11 cellular contexts compared by ENCODE assay signal in genomic region chr6:156167289-156168076, GRCh38.
DNase-seq lines count a peak whose midpoint lies in the region; ATAC-seq and TF ChIP-seq lines count a peak whose summit lies in the region.
"Had no signal": no experiment of that assay in that cellular context is flagged by ENCODE, and none has a peak within 500 bp of the region (broad histone marks: within the 10 kb centered on the region; RNA-seq: fewer than 3 reads in every experiment).

No MANE protein-coding gene starts in this region.

- peak overlapping the region; percentile 50 for H3K14ac ChIP-seq in IMR-90 (replicated peaks; ENCODE audit: low read depth, low read length)

- H3K4me3 ChIP-seq in IMR-90 (ENCODE audit: insufficient read depth, low read depth, low read length) (peak overlapping the region; percentile 35), skin epidermis (peak overlapping the region in 1 of 7 experiments; percentile 4)
- H3K4me3 ChIP-seq: cardiac muscle cell, GM23248 had no signal

- 10% methylated on average over 4 of the region's 11 CpGs; no CpG with 5 or more reads in 1 of the 2 experiments for WGBS in IMR-90 (ENCODE audit: extremely low coverage in 2 of 2, insufficient read length in 1 of 2), 2 experiments

- H3K27ac Mint-ChIP-seq in activated T-helper 17 cell treated with anti-CD3 and anti-CD28 coated beads, Interleukin-2, amount 50 U/mL, for 72 hours, result peak overlapping the region; percentile 88

- peak overlapping the region; percentile 73 for H3K4ac ChIP-seq in IMR-90 (ENCODE audit: low read depth, low read length)

- H3K27me3 ChIP-seq in IMR-90 (ENCODE audit: control insufficient read depth, insufficient read depth, low read length), result no peaks in the 10 kb centered on the region
- H3K27me3 ChIP-seq: cardiac muscle cell had no signal

- CTCF ChIA-PET in IMR-90 (lab: Yijun Ruan, JAX), result interaction anchor here (0.5 kb wide), 1 partner anchor 411 kb away, joined by 3 read pairs; no protein-coding TSS in a partner anchor

- TF ChIP-seq POLR2A in IMR-90 (IDR thresholded peaks at IDR 0.05; ENCODE audit: low read depth, low read length), result no peak

- H3K4me1 ChIP-seq in IMR-90 (ENCODE audit: control insufficient read depth, insufficient read depth, low read length), result peaks cover 3% of the 10 kb centered on the region

- peaks cover 5% of the 10 kb centered on the region; the same call in 1 of the 2 replicates for H3K9me1 ChIP-seq in IMR-90 (ENCODE audit: insufficient read depth, low read length)

- no peaks in the 10 kb centered on the region for H3K9me3 ChIP-seq in IMR-90 (ENCODE audit: control insufficient read depth, insufficient read depth, low read length)
- H3K9me3 ChIP-seq: SK-N-SH had no signal

- ATAC-seq in IMR-90 (ENCODE audit: low read depth) (peak; percentile 97), Right ventricle myocardium superior (ENCODE audit: poor library complexity) (peak; percentile 60), GM21786 (IDR thresholded peaks at IDR 0.05; ENCODE audit: unreplicated experiment) (no peak)
- ATAC-seq in activated T-helper 17 cell treated with anti-CD3 and anti-CD28 coated beads, Interleukin-2, amount 50 U/mL, for 72 hours (replicated peaks), result peak; percentile 51

- no peaks in the 10 kb centered on the region for H3K27me3 Mint-ChIP-seq in activated T-helper 17 cell treated with anti-CD3 and anti-CD28 coated beads, Interleukin-2, amount 50 U/mL, for 72 hours

- H3K56ac ChIP-seq in IMR-90 (ENCODE audit: extremely low read depth, insufficient read depth, low read length), result peak overlapping the region; percentile 36; the same call in 1 of the 2 replicates

- no peaks in the 10 kb centered on the region for H3K36me3 ChIP-seq in IMR-90 (ENCODE audit: control insufficient read depth, insufficient read depth, low read length)
- H3K36me3 ChIP-seq: cardiac muscle cell had no signal

- H2BK5ac ChIP-seq in IMR-90 (ENCODE audit: low read depth, low read length, poor library complexity, severe bottlenecking), result peak overlapping the region; percentile 21

- TF ChIP-seq RAD21 in IMR-90 (IDR thresholded peaks at IDR 0.05; ENCODE audit: low read length), result no peak

- H4K5ac ChIP-seq in IMR-90 (ENCODE audit: low read depth, low read length), result peak overlapping the region; percentile 66

- H3K36me3 Mint-ChIP-seq in activated T-helper 17 cell treated with anti-CD3 and anti-CD28 coated beads, Interleukin-2, amount 50 U/mL, for 72 hours (ENCODE audit: low read depth), result no peaks in the 10 kb centered on the region

- peak overlapping the region; percentile 81 for H2BK20ac ChIP-seq in IMR-90 (ENCODE audit: low read depth, low read length)

- H4K8ac ChIP-seq in IMR-90 (ENCODE audit: low read depth in 2 of 2, low read length in 2 of 2), result peak overlapping the region; percentile 37 to 79; a peak in 3 of 4 replicates

- peak overlapping the region; percentile 51; the same call in 1 of the 2 replicates for H2AK5ac ChIP-seq in IMR-90 (ENCODE audit: low read depth, low read length)

- no peak overlapping the region for H2AK9ac ChIP-seq in IMR-90 (replicated peaks; ENCODE audit: low read depth, low read length, poor library complexity)

- peaks cover 21% of the 10 kb centered on the region for H3K4me1 Mint-ChIP-seq in activated T-helper 17 cell treated with anti-CD3 and anti-CD28 coated beads, Interleukin-2, amount 50 U/mL, for 72 hours

- peak overlapping the region; percentile 65 for H3K9ac ChIP-seq in IMR-90 (ENCODE audit: low read depth, low read length)
- H3K9ac ChIP-seq: GM23248, SK-N-SH had no signal

- H3K18ac ChIP-seq in IMR-90 (ENCODE audit: low read depth, low read length), result peak overlapping the region; percentile 62

- DNase-seq in IMR-90, result peak; percentile 41
- peak; percentile 51 for DNase-seq in Right ventricle myocardium superior
- DNase-seq in anterior cingulate cortex (lab: John Stamatoyannopoulos, UW), result no peak
- DNase-seq in NK-92 (lab: John Stamatoyannopoulos, UW; ENCODE audit: unreplicated experiment), result no peak
- DNase-seq in NOMO-1 (lab: John Stamatoyannopoulos, UW; ENCODE audit: unreplicated experiment in 2 of 2), result no peak
- DNase-seq: GM23248, SK-N-SH had no signal

- no peaks in the 10 kb centered on the region for H3K9me3 Mint-ChIP-seq in activated T-helper 17 cell treated with anti-CD3 and anti-CD28 coated beads, Interleukin-2, amount 50 U/mL, for 72 hours

- peak overlapping the region; percentile 90 for H2AFZ ChIP-seq in IMR-90 (replicated peaks; ENCODE audit: low read length, poor library complexity)
- H2AFZ ChIP-seq: GM23248 had no signal

- no peak for TF ChIP-seq CTCF in IMR-90 (conservative IDR thresholded peaks at IDR 0.05; ENCODE audit: low read depth, low read length)

- no peaks in the 10 kb centered on the region for H4K20me1 ChIP-seq in IMR-90 (ENCODE audit: insufficient read depth, low read length)

- no peaks in the 10 kb centered on the region for H3K79me1 ChIP-seq in IMR-90 (ENCODE audit: low read depth in 1 of 2, low read length in 2 of 2)

- peak overlapping the region; percentile 91 for H3K4me2 ChIP-seq in IMR-90 (ENCODE audit: low read depth, low read length)
- H3K4me2 ChIP-seq: SK-N-SH had no signal

- H2BK120ac ChIP-seq in IMR-90 (ENCODE audit: low read depth, low read length), result peak overlapping the region; percentile 86

- peak overlapping the region; percentile 12 for H3K27ac ChIP-seq in IMR-90 (ENCODE audit: insufficient read depth, low read length)
- H3K27ac ChIP-seq in skin epidermis, result peak overlapping the region in 19 of 21 experiments; percentile 1 to 87 (median 29)
- H3K27ac ChIP-seq: cardiac muscle cell, GM23248 had no signal

- intact Hi-C loops in IMR-90 (cut with micrococcal nuclease) (no loop called here), Right ventricle myocardium superior (cut with DNase I) (no loop called here)

- peak overlapping the region; percentile 82 for H3K4me3 Mint-ChIP-seq in activated T-helper 17 cell treated with anti-CD3 and anti-CD28 coated beads, Interleukin-2, amount 50 U/mL, for 72 hours

- POLR2A ChIA-PET in IMR-90 (lab: Charles Lee; ENCODE audit: unreplicated experiment), result no interaction called here

- H2BK15ac ChIP-seq in IMR-90 (ENCODE audit: low read depth, low read length), result peak overlapping the region; percentile 53

- H4K91ac ChIP-seq in IMR-90 (ENCODE audit: insufficient read depth, low read depth, low read length), result peak overlapping the region; percentile 62

- BruUV-seq in IMR-90 (replicated peaks; lab: Mats Ljungman, UMichigan), result no TSS peak

- dilution Hi-C loops in IMR-90 (cut with HindIII; ENCODE audit: low sequenced_read_pairs, unreplicated experiment), result no loop called here

- H3K23ac ChIP-seq in IMR-90 (ENCODE audit: low read depth, low read length), result peak overlapping the region; percentile 73; the same call in 1 of the 2 replicates

- in situ Hi-C loops in IMR-90 (cut with MboI; ENCODE audit: low sequenced_read_pairs), result no loop called here

TF ChIP-seq in IMR-90, 13 proteins besides CTCF, POLR2A, EP300 and RAD21:
- TF ChIP-seq SMC3 (IDR thresholded peaks at IDR 0.05; ENCODE audit: low read depth, low read length), result no peak
- no peak for TF ChIP-seq CHD1 (IDR thresholded peaks at IDR 0.05; ENCODE audit: low read depth, low read length)
- no peak for TF ChIP-seq MXI1 (IDR thresholded peaks at IDR 0.05; ENCODE audit: borderline replicate concordance, low read depth, low read length)
- TF ChIP-seq RFX5 (IDR thresholded peaks at IDR 0.05; ENCODE audit: low read depth, low read length), result no peak
- no peak for TF ChIP-seq CEBPB (IDR thresholded peaks at IDR 0.05; ENCODE audit: low read depth, low read length)
- no peak for TF ChIP-seq ELK1 (IDR thresholded peaks at IDR 0.05; ENCODE audit: borderline replicate concordance, low read depth, low read length)
- no peak for TF ChIP-seq MAZ (IDR thresholded peaks at IDR 0.05; ENCODE audit: borderline replicate concordance, low read depth, low read length)
- no peak for TF ChIP-seq NFE2L2 (IDR thresholded peaks at IDR 0.05; ENCODE audit: low read depth, low read length)
- TF ChIP-seq MAFK (IDR thresholded peaks at IDR 0.05; ENCODE audit: low read depth, low read length), result no peak
- no peak for TF ChIP-seq BHLHE40 (IDR thresholded peaks at IDR 0.05; ENCODE audit: low read depth, low read length)
- no peak for TF ChIP-seq USF2 (IDR thresholded peaks at IDR 0.05; ENCODE audit: low read depth, low read length)
- TF ChIP-seq RCOR1 (IDR thresholded peaks at IDR 0.05; ENCODE audit: insufficient replicate concordance, low read length), result no peak
- TF ChIP-seq FOS (IDR thresholded peaks at IDR 0.05; ENCODE audit: low read depth, low read length), result no peak

Comparison
In these comparisons a context has a peak if more than half of its experiments do, and no peak if none do; other contexts are left out.
1. DNase-seq: peak in IMR-90 (single experiment) and Right ventricle myocardium superior (single experiment); none in anterior cingulate cortex (0 of 58), NK-92 (single experiment) and NOMO-1 (0 of 2).